ENCODE assay signal across 8 cellular contexts in the genomic region with DNA sequence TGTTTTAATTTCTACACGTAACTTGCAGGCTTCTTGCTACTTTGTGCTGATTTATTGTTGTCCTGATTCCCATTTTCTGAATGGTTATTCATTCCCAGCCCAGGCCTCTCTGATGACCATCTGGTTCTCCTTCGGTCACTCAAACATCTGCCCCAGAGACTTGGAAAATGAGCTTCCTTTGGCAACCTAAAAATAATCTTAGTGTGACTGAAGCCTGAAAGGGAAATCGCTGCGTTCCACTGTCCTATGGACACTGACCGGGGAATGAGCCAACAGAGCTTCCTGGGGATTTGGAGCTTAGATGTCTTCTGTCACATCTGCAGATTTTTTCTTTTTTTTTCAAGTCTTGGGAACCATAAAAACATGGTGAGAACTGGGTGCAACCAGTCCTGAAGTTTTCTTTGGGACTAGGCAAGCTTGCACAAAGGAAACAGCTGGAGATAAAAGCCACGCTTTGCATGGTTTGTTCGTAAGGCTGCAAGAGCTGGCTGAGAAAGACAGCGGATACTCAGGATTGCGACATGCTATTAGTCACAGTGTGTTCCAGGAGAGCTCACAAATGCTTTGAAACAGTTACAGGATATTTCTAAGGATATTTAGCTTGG.
A peak's percentile ranks its signal among the peaks of the same experiment; 100 is the strongest.
DNase-seq lines count a peak whose midpoint lies in the region; ATAC-seq and TF ChIP-seq lines count a peak whose summit lies in the region.

No MANE protein-coding gene starts in this region.

- no peak for TF ChIP-seq POLR2A in testis (IDR thresholded peaks at IDR 0.05)

- H3K4me3 ChIP-seq in cardiac fibroblast (replicated peaks in 1 of 2; ENCODE audit: low read depth in 2 of 2, low read length in 2 of 2), result peak overlapping the region in 1 of 2 donors; percentile 18
- no peak overlapping the region for H3K4me3 ChIP-seq in kidney epithelial cell (ENCODE audit: low read depth, low read length)
- H3K4me3 ChIP-seq in testis, result no peak overlapping the region

- WGBS in testis, 2 donors, result 22 to 23% methylated on average over 9 of the region's 9 CpGs

- H3K27me3 ChIP-seq in kidney epithelial cell (ENCODE audit: control insufficient read depth, insufficient read depth, low read length), result no peaks in the 10 kb centered on the region
- H3K27me3 ChIP-seq in testis, result no peaks in the 10 kb centered on the region

- H3K9me3 ChIP-seq in testis, result no peaks in the 10 kb centered on the region

- H3K36me3 ChIP-seq in kidney epithelial cell (ENCODE audit: control insufficient read depth, insufficient read depth, low read length) (no peaks in the 10 kb centered on the region), testis (ENCODE audit: low read depth, missing control alignments) (no peaks in the 10 kb centered on the region)

- H3K4me1 ChIP-seq in testis, result peaks cover 56% of the 10 kb centered on the region

- ATAC-seq in HG03159 (IDR thresholded peaks at IDR 0.05; ENCODE audit: unreplicated experiment), result no peak

- intact Hi-C loops in testis (cut with DNase I; ENCODE audit: low total_unique reads), result no loop called here

- peak overlapping the region; percentile 68 to 80 for H3K27ac ChIP-seq in testis

- DNase-seq in DMS53 (lab: John Stamatoyannopoulos, UW) (peak; percentile 7), DMS53 treated with DMSO at 0.1 percent for 48 hours (lab: John Stamatoyannopoulos, UW; ENCODE audit: unreplicated experiment) (no peak), cardiac fibroblast (ENCODE audit: low read depth in 2 of 2) (peak; percentile 98 to 100), kidney epithelial cell (ENCODE audit: low read depth) (peak; percentile 98), testis (peak; percentile 83), NCI-H345 (lab: John Stamatoyannopoulos, UW) (no peak), NCI-H128 (lab: John Stamatoyannopoulos, UW; ENCODE audit: unreplicated experiment) (no peak)

- TF ChIP-seq CTCF in cardiac fibroblast (IDR thresholded peaks at IDR 0.05; ENCODE audit: low read depth, low read length) (no peak), kidney epithelial cell (IDR thresholded peaks at IDR 0.05; ENCODE audit: insufficient read depth, low read length, poor library complexity, severe bottlenecking) (no peak), testis (IDR thresholded peaks at IDR 0.05) (no peak)

Comparison
In these comparisons a context has a peak if more than half of its experiments do, and no peak if none do; other contexts are left out.
1. DNase-seq: peak in DMS53 (single experiment), cardiac fibroblast (2 of 2), kidney epithelial cell (single experiment) and testis (single experiment); none in DMS53 treated with DMSO at 0.1 percent for 48 hours (single experiment), NCI-H345 (single experiment) and NCI-H128 (single experiment).